Comparison of ENCODE assay signal across 21 cellular contexts in the genomic region with DNA sequence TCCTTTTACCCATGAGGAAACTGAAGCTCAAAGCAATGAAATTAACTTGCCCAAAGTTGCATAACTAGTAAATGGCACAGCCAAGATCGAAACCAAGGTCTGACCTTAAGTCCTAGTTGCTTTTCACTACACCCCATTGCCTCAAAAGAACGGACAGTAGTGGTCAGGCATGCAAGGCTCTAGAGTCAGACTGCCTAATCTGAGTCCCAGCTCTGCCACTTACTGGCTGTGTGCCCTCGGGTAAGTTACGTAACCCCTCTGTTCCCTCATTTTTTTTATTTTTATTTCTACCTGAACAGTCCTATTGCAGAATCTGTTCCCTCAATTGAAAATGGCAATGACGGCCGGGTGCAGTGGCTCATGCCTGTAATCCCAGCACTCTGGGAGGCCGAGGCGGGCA.
"Had no signal": no experiment of that assay in that cellular context is flagged by ENCODE, and none has a peak within 500 bp of the region (broad histone marks: within the 10 kb centered on the region; RNA-seq: fewer than 3 reads in every experiment).

No MANE protein-coding gene starts in this region.

- H3K27me3 ChIP-seq: dorsolateral prefrontal cortex, gastrocnemius medialis, right lobe of liver, tibial nerve, upper lobe of right lung, vagina had no signal

- DNase-seq: cortex of kidney; dorsolateral prefrontal cortex; effector CD8-positive, alpha-beta T cell; gastrocnemius medialis; kidney; left cardiac atrium; left ventricle myocardium superior; mesendoderm; naive B cell; occipital lobe; psoas muscle; retina; stimulated activated CD4-positive, alpha-beta T cell treated with anti-CD3 and anti-CD28 coated beads, Interleukin-12 subunit alpha, Interleukin-12 subunit beta, amount 100 ng/mL, for 4 hours; upper lobe of right lung had no signal

- H3K79me2 ChIP-seq: parathyroid adenoma had no signal

- ATAC-seq: esophagus mucosa, gastrocnemius medialis, left cardiac atrium, left ventricle myocardium superior, psoas muscle, upper lobe of right lung had no signal

- H3K27ac ChIP-seq: dorsolateral prefrontal cortex, gastrocnemius medialis, parathyroid adenoma, psoas muscle, right lobe of liver, skin epidermis, tibial nerve, upper lobe of right lung, vagina had no signal

- H2AFZ ChIP-seq: parathyroid adenoma had no signal

- FAIRE-seq: kidney had no signal

- H3K4me1 ChIP-seq: gastrocnemius medialis, psoas muscle, vagina had no signal

- H3K9me3 ChIP-seq: gastrocnemius medialis, psoas muscle, right lobe of liver, tibial nerve, upper lobe of right lung, vagina had no signal

- H3K9ac ChIP-seq: parathyroid adenoma had no signal

- H3K4me3 ChIP-seq: dorsolateral prefrontal cortex, gastrocnemius medialis, lung, psoas muscle, right lobe of liver, skin epidermis, tibial nerve, upper lobe of right lung, vagina had no signal
